Comparison of ENCODE assay signal across 10 cellular contexts in genomic region chr19:15249560-15249874, GRCh38. TPM values are rescaled to one million over a fixed set of nuclear protein-coding genes. Genes with fewer than 3 reads are reported as not detected.
A peak's percentile ranks its signal among the peaks of the same experiment; 100 is the strongest.
DNase-seq lines count a peak whose midpoint lies in the region; ATAC-seq and TF ChIP-seq lines count a peak whose summit lies in the region.
"Had no signal": no experiment of that assay in that cellular context is flagged by ENCODE, and none has a peak within 500 bp of the region (broad histone marks: within the 10 kb centered on the region; RNA-seq: fewer than 3 reads in every experiment).

No MANE protein-coding gene starts in this region.

- ATAC-seq in PC-3 = no peak

- BruUV-seq in PC-3 (replicated peaks; lab: Mats Ljungman, UMichigan) = no TSS peak

- DNase-seq in PC-3 = no peak
- DNase-seq in dermis blood vessel endothelial cell = peak; percentile 11
- no peak for DNase-seq in thyroid gland
- no peak for DNase-seq in activated gamma-delta T cell (lab: John Stamatoyannopoulos, UW)
- no peak for DNase-seq in NCI-H1105 (lab: John Stamatoyannopoulos, UW)
- no peak for DNase-seq in NCI-H1694 (lab: John Stamatoyannopoulos, UW)
- DNase-seq in activated T-cell treated with anti-CD3 and anti-CD28 coated beads, Interleukin-2, amount 50 U/mL, for 1 hour = no peak
- DNase-seq: activated CD4-positive, CD25-positive, alpha-beta regulatory T cell; NCI-H2029 had no signal

- WGBS in thyroid gland, 2 donors = 73% methylated on average over 4 to 5 of the region's 5 CpGs

- POLR2A ChIA-PET in PC-3 (lab: Charles Lee; ENCODE audit: unreplicated experiment) = interaction anchor here (0.6 kb wide), 1 partner anchor 131 kb away, joined by 3 read pairs; no protein-coding TSS in a partner anchor

- no peaks in the 10 kb centered on the region for H3K9me2 ChIP-seq in PC-3 (replicated peaks; ENCODE audit: low read length)

- H3K36me3 ChIP-seq in PC-3 (ENCODE audit: low read depth, low read length) (peaks cover 44% of the 10 kb centered on the region), muscle layer of colon (ENCODE audit: insufficient read depth, low read length) (peaks cover 56% of the 10 kb centered on the region), thyroid gland (peaks cover 44 to 48% of the 10 kb centered on the region in 2 donors)

- H3F3A ChIP-seq in PC-3 (ENCODE audit: low read length, unreplicated experiment) = no peaks in the 10 kb centered on the region

- H3K27ac ChIP-seq in PC-3 (ENCODE audit: low read length) (peak overlapping the region; percentile 35), muscle layer of colon (ENCODE audit: low read depth, low read length) (peak overlapping the region; percentile 81), thyroid gland (peak overlapping the region; percentile 54 to 76 (median 69))

- no peak overlapping the region for H3K9ac ChIP-seq in PC-3 (ENCODE audit: low read length)
- H3K9ac ChIP-seq in muscle layer of colon (ENCODE audit: low read length) = peak overlapping the region; percentile 7

- peaks cover 16% of the 10 kb centered on the region for H4K20me1 ChIP-seq in PC-3 (ENCODE audit: low read length)

- TF ChIP-seq CTCF in PC-3 (conservative IDR thresholded peaks at IDR 0.05; ENCODE audit: low read depth, low read length) (peak; percentile 27; the same call in 1 of the 2 replicates), thyroid gland (IDR thresholded peaks at IDR 0.05) (no peak)

- peaks cover 51% of the 10 kb centered on the region for H3K79me2 ChIP-seq in PC-3 (ENCODE audit: low read length)

- H3K27me3 ChIP-seq in PC-3 (ENCODE audit: low read length) (no peaks in the 10 kb centered on the region), muscle layer of colon (ENCODE audit: control insufficient read depth in 1 of 2, insufficient read depth in 2 of 2, low read length in 2 of 2) (no peaks in the 10 kb centered on the region), thyroid gland (no peaks in the 10 kb centered on the region)

- CTCF ChIA-PET in PC-3 (lab: Charles Lee) = interaction anchor here (1.4 kb wide), 1 partner anchor 148 kb away, joined by 4 read pairs; no protein-coding TSS in a partner anchor

- TF ChIP-seq POLR2A in thyroid gland (IDR thresholded peaks at IDR 0.05) = no peak

- H3K9me3 ChIP-seq in PC-3 (ENCODE audit: low read length) = no peaks in the 10 kb centered on the region
- H3K9me3 ChIP-seq in muscle layer of colon (ENCODE audit: low read length) = no peaks in the 10 kb centered on the region
- no peaks in the 10 kb centered on the region for H3K9me3 ChIP-seq in thyroid gland

- no peak overlapping the region for H3K4me2 ChIP-seq in PC-3 (ENCODE audit: low read length)

- H3K4me1 ChIP-seq in PC-3 (ENCODE audit: insufficient read depth, low read length) = peaks cover 31% of the 10 kb centered on the region
- peaks cover 59% of the 10 kb centered on the region for H3K4me1 ChIP-seq in muscle layer of colon (ENCODE audit: insufficient read depth, low read length)
- H3K4me1 ChIP-seq in thyroid gland = peaks cover 4 to 66% of the 10 kb centered on the region in 2 donors

- H3K4me3 ChIP-seq in PC-3 (ENCODE audit: low read length) = no peak overlapping the region
- H3K4me3 ChIP-seq in muscle layer of colon (ENCODE audit: low read depth in 1 of 2, low read length in 2 of 2) = peak overlapping the region in 1 of 2 donors; percentile 3
- H3K4me3 ChIP-seq in thyroid gland (replicated peaks in 1 of 3) = no peak overlapping the region

- no peak overlapping the region for H2AFZ ChIP-seq in PC-3 (ENCODE audit: low read length)

- intact Hi-C loops in PC-3 (cut with micrococcal nuclease) = loop anchor here (5.0 kb wide), 1 partner anchor 67 kb away; no protein-coding TSS in a partner anchor
- intact Hi-C loops in thyroid gland (cut with DNase I) = no loop called here

RNA-seq across cellular contexts. Expression of gene EPHX3, which starts 17.3 kb away (rescaled TPM):
- total RNA-seq in PC-3 (2014; rRNA removed) = not detected in 2 replicates
- total RNA-seq in dermis blood vessel endothelial cell = under 0.01 and 0.09 TPM in 2 replicates
- total RNA-seq in thyroid gland = 1 to 10 TPM in 1 of 4 donors, under 1 TPM in 1, not detected in 2; 0.59 to 1.1 TPM

RNA-seq across cellular contexts. Expression of gene NOTCH3, which starts 48.7 kb away (rescaled TPM):
- total RNA-seq in PC-3 (2014; rRNA removed) (21.5 and 28.1 TPM in 2 replicates), dermis blood vessel endothelial cell (0.84 and 2.0 TPM in 2 replicates), thyroid gland (10 to 100 TPM; 10.9 to 53.9 (median 20.0) TPM)
